ENCODE assay signal across 15 cellular contexts in genomic region chr2:61435291-61435690, GRCh38. TPM values are rescaled to one million over a fixed set of nuclear protein-coding genes. Genes with fewer than 3 reads are reported as not detected.
DNase-seq lines count a peak whose midpoint lies in the region; ATAC-seq, FAIRE-seq and TF ChIP-seq lines count a peak whose summit lies in the region.
"Had no signal": no experiment of that assay in that cellular context is flagged by ENCODE, and none has a peak within 500 bp of the region (broad histone marks: within the 10 kb centered on the region; RNA-seq: fewer than 3 reads in every experiment).

No MANE protein-coding gene starts in this region.

- POLR2A ChIA-PET in HepG2 (lab: Yijun Ruan, JAX) = no interaction called here
- POLR2A ChIA-PET in HEK293T (lab: Yijun Ruan, JAX) = no interaction called here

- TF ChIP-seq CTCF in HepG2 (CRISPR knock-in tag; IDR thresholded peaks at IDR 0.05) = no peak
- no peak for TF ChIP-seq CTCF in right lobe of liver (IDR thresholded peaks at IDR 0.05)
- TF ChIP-seq CTCF in Calu3 (IDR thresholded peaks at IDR 0.05; ENCODE audit: unreplicated experiment) = no peak

- H3K27me3 ChIP-seq in HepG2 (ENCODE audit: control insufficient read depth in 1 of 2, insufficient read depth in 2 of 2, low read length in 2 of 2) (no peaks in the 10 kb centered on the region), right lobe of liver (no peaks in the 10 kb centered on the region)
- H3K27me3 ChIP-seq: SJSA1 had no signal

- H3K4me1 Mint-ChIP-seq in central memory CD8-positive, alpha-beta T cell = peaks cover 78% of the 10 kb centered on the region
- H3K4me1 Mint-ChIP-seq in stimulated activated memory B cell treated with anti-CD40 and anti-IgM and Interleukin-4, amounts not matched to agents 10 μg/mL and 1 μg/mL and 100 μg/mL, for 72 hours = peaks cover 78% of the 10 kb centered on the region
- H3K4me1 Mint-ChIP-seq in Calu3 (ENCODE audit: low read depth, unreplicated experiment) = peaks cover 50% of the 10 kb centered on the region

- BruUV-seq in HepG2 (replicated peaks; lab: Mats Ljungman, UMichigan) (no TSS peak), Calu3 (replicated peaks; lab: Mats Ljungman, UMichigan) (no TSS peak)

- H3K27ac ChIP-seq in HepG2 (ENCODE audit: extremely low read length, insufficient read depth, low read length) = no peak overlapping the region
- no peak overlapping the region for H3K27ac ChIP-seq in right lobe of liver

- FAIRE-seq in HepG2 (lab: Jason Lieb, UNC) = no peak
- FAIRE-seq: H54 had no signal

- H3K4me2 ChIP-seq in HepG2 (ENCODE audit: low read depth, low read length) = no peak overlapping the region

- peaks cover 6% of the 10 kb centered on the region for H3K9me3 Mint-ChIP-seq in central memory CD8-positive, alpha-beta T cell
- peaks cover 9% of the 10 kb centered on the region for H3K9me3 Mint-ChIP-seq in stimulated activated memory B cell treated with anti-CD40 and anti-IgM and Interleukin-4, amounts not matched to agents 10 μg/mL and 1 μg/mL and 100 μg/mL, for 72 hours
- H3K9me3 Mint-ChIP-seq in Calu3 (ENCODE audit: low read depth, unreplicated experiment) = no peaks in the 10 kb centered on the region

- peak overlapping the region; percentile 45 for H3K27ac Mint-ChIP-seq in central memory CD8-positive, alpha-beta T cell (ENCODE audit: low read depth)
- H3K27ac Mint-ChIP-seq in stimulated activated memory B cell treated with anti-CD40 and anti-IgM and Interleukin-4, amounts not matched to agents 10 μg/mL and 1 μg/mL and 100 μg/mL, for 72 hours = peak overlapping the region; percentile 77
- H3K27ac Mint-ChIP-seq in Calu3 (ENCODE audit: unreplicated experiment) = no peak overlapping the region

- no peaks in the 10 kb centered on the region for H3K27me3 Mint-ChIP-seq in central memory CD8-positive, alpha-beta T cell
- no peaks in the 10 kb centered on the region for H3K27me3 Mint-ChIP-seq in stimulated activated memory B cell treated with anti-CD40 and anti-IgM and Interleukin-4, amounts not matched to agents 10 μg/mL and 1 μg/mL and 100 μg/mL, for 72 hours
- H3K27me3 Mint-ChIP-seq in Calu3 (ENCODE audit: unreplicated experiment) = no peaks in the 10 kb centered on the region

- TF ChIP-seq RAD21 in HepG2 (CRISPR knock-in tag; IDR thresholded peaks at IDR 0.05) = no peak

- H3K4me1 ChIP-seq in HepG2 (ENCODE audit: insufficient read depth, low read length) (peaks cover 89% of the 10 kb centered on the region), right lobe of liver (peaks cover 0 to 58% (median 8%) of the 10 kb centered on the region in 4 donors)

- intact Hi-C loops in HepG2 (cut with micrococcal nuclease; ENCODE audit: unreplicated experiment) = no loop called here
- intact Hi-C loops in right lobe of liver (cut with DNase I) = no loop called here
- intact Hi-C loops in Calu3 (cut with micrococcal nuclease; ENCODE audit: unreplicated experiment) = no loop called here

- ATAC-seq in HepG2 = no peak
- ATAC-seq in right lobe of liver = no peak
- ATAC-seq in central memory CD8-positive, alpha-beta T cell (replicated peaks; ENCODE audit: extremely low read depth, poor library complexity, severe bottlenecking) = no peak
- no peak for ATAC-seq in stimulated activated memory B cell treated with anti-CD40 and anti-IgM and Interleukin-4, amounts not matched to agents 10 μg/mL and 1 μg/mL and 100 μg/mL, for 72 hours
- no peak for ATAC-seq in GM21423 (IDR thresholded peaks at IDR 0.05; ENCODE audit: unreplicated experiment)

- 0 out of 2 replicates have a peak, but pooled peaks cover 5% of the 10 kb centered on the region for H3K9me3 ChIP-seq in HepG2 (ENCODE audit: low read length)
- H3K9me3 ChIP-seq in right lobe of liver = no peaks in the 10 kb centered on the region
- H3K9me3 ChIP-seq: SJSA1 had no signal

- CTCF ChIA-PET in HepG2 (lab: Yijun Ruan, JAX; ENCODE audit: low intra/inter-chr PET ratio, low total read pairs) = no interaction called here
- CTCF ChIA-PET in HEK293T (lab: Yijun Ruan, JAX) = no interaction called here
- CTCF ChIA-PET in Calu3 (lab: Charles Lee) = no interaction called here

- no peak overlapping the region for H3K4me3 ChIP-seq in HepG2 (replicated peaks in 1 of 3; ENCODE audit: insufficient read depth in 1 of 3, low read depth in 2 of 3, low read length in 3 of 3)
- no peak overlapping the region for H3K4me3 ChIP-seq in right lobe of liver

- peaks cover 93% of the 10 kb centered on the region for H4K20me1 ChIP-seq in HepG2 (ENCODE audit: insufficient read depth, low read length)

- no peak overlapping the region for H3K9ac ChIP-seq in HepG2 (ENCODE audit: insufficient read depth, low read depth, low read length)

- no peak overlapping the region for H2AFZ ChIP-seq in HepG2 (ENCODE audit: low read length)

- TF ChIP-seq EP300 in HepG2 (IDR thresholded peaks at IDR 0.05; ENCODE audit: low read depth in 2 of 2, low read length in 2 of 2) (no peak), HepG2 (CRISPR knock-in tag; IDR thresholded peaks at IDR 0.05; ENCODE audit: borderline replicate concordance) (no peak)

- 97% methylated on average over 1 of the region's 1 CpG for WGBS in HepG2 (ENCODE audit: low lambda C conversion rate)
- WGBS in right lobe of liver (ENCODE audit: insufficient coverage, low coverage, low lambda C conversion rate, missing lambda C conversion rate) = 78% methylated on average over 1 of the region's 1 CpG

- H3K79me2 ChIP-seq in HepG2 (ENCODE audit: insufficient read depth, low read length) = peaks cover 98% of the 10 kb centered on the region

- H3K4me3 Mint-ChIP-seq in central memory CD8-positive, alpha-beta T cell = peak overlapping the region; percentile 10
- no peak overlapping the region for H3K4me3 Mint-ChIP-seq in stimulated activated memory B cell treated with anti-CD40 and anti-IgM and Interleukin-4, amounts not matched to agents 10 μg/mL and 1 μg/mL and 100 μg/mL, for 72 hours
- no peak overlapping the region for H3K4me3 Mint-ChIP-seq in Calu3 (ENCODE audit: low read depth, unreplicated experiment)

- in situ Hi-C loops in HepG2 (cut with HindIII; ENCODE audit: extremely low pct_ligation_motif_present, low pct_unique_long_range_greater_than_20kb) = no loop called here

- peaks cover 3 to 6% of the 10 kb centered on the region in 2 experiments; a peak in 3 of 5 replicates for H3K36me3 ChIP-seq in HepG2 (replicated peaks in 1 of 2; ENCODE audit: control insufficient read depth in 1 of 2, insufficient read depth in 2 of 2, low read length in 2 of 2)
- H3K36me3 ChIP-seq in right lobe of liver = no peaks in the 10 kb centered on the region
- H3K36me3 ChIP-seq: SJSA1 had no signal

- DNase-seq in HepG2 (ENCODE audit: low spot score) (no peak), right lobe of liver (no peak), HEK293T (ENCODE audit: extremely low spot score) (no peak), Calu3 (no peak)
- no peak for DNase-seq in central memory CD8-positive, alpha-beta T cell (ENCODE audit: low spot score in 2 of 2)
- DNase-seq: AML-193, EL, NCI-H1436, NCI-H2081, NCI-H524, RPMI8226 had no signal

- TF ChIP-seq POLR2A in HepG2 (IDR thresholded peaks at IDR 0.05; ENCODE audit: insufficient read depth in 1 of 2, low read depth in 2 of 2, low read length in 2 of 2) (no peak), right lobe of liver (IDR thresholded peaks at IDR 0.05) (no peak)

- peaks cover 8% of the 10 kb centered on the region for H3K36me3 Mint-ChIP-seq in central memory CD8-positive, alpha-beta T cell (ENCODE audit: insufficient read depth)
- H3K36me3 Mint-ChIP-seq in stimulated activated memory B cell treated with anti-CD40 and anti-IgM and Interleukin-4, amounts not matched to agents 10 μg/mL and 1 μg/mL and 100 μg/mL, for 72 hours = peaks cover 48% of the 10 kb centered on the region
- H3K36me3 Mint-ChIP-seq in Calu3 (ENCODE audit: insufficient read depth, unreplicated experiment) = peaks cover 5% of the 10 kb centered on the region

TF ChIP-seq in HepG2, 621 proteins besides CTCF, POLR2A, EP300 and RAD21:
- no peak for TF ChIP-seq ZNF792 (CRISPR knock-in tag; IDR thresholded peaks at IDR 0.05)
- TF ChIP-seq ZFP1 (CRISPR knock-in tag; IDR thresholded peaks at IDR 0.05) = peak; percentile 58; the same call in 1 of the 2 replicates
TF ChIP-seq in HepG2: peak in this region for 1.

TF ChIP-seq in HEK293T, 16 proteins besides CTCF, POLR2A, EP300 and RAD21:
- TF ChIP-seq FOXM1 (IDR thresholded peaks at IDR 0.05; ENCODE audit: borderline replicate concordance) = no peak
- TF ChIP-seq ZNF384 (IDR thresholded peaks at IDR 0.05) = 0 out of 2 replicates have a peak, but pooled peaks have one; percentile 16

RNA-seq across cellular contexts. Expression of gene USP34, which starts 35.6 kb away (rescaled TPM):
- total RNA-seq in HepG2 (2016; rRNA removed; fragmentation: Illumina TruSeq; extraction: Trizol) (100 and 155 TPM in 2 replicates), right lobe of liver (10 to 100 TPM; 33.3 to 57.1 (median 41.5) TPM), Calu3 (2022) (89.4 and 94.7 TPM in 2 replicates)
- total RNA-seq in HepG2 (2016; cell fraction: cytosol; rRNA removed; fragmentation: Illumina TruSeq; extraction: Trizol; ENCODE audit: low read depth) = 43.5 and 56.3 TPM in 2 replicates
- total RNA-seq in HepG2 (2016; cell fraction: insoluble cytoplasmic fraction; rRNA removed; fragmentation: Illumina TruSeq; extraction: Trizol) = 93.9 and 148 TPM in 2 replicates
- 37.1 and 44.6 TPM in 2 replicates for total RNA-seq in HepG2 (2016; cell fraction: membrane; rRNA removed; fragmentation: Illumina TruSeq; extraction: Trizol)
- total RNA-seq in HepG2 (2016; cell fraction: nucleus; rRNA removed; fragmentation: Illumina TruSeq; extraction: Trizol) = 155 and 174 TPM in 2 replicates
- 79.9 and 99.2 TPM in 2 replicates for polyA plus RNA-seq in HepG2 (2011; rRNA removed)
- 38.9 and 63.9 TPM in 2 replicates for polyA plus RNA-seq in HepG2 (2011; cell fraction: cytosol; rRNA removed)
- polyA plus RNA-seq in HepG2 (2011; cell fraction: nucleus; rRNA removed) = 110 and 113 TPM in 2 replicates
- 88.4 and 89.7 TPM in 2 replicates for polyA plus RNA-seq in HepG2 (2012)
- polyA plus RNA-seq in HepG2 (2016; cell fraction: cytosol; fragmentation: Illumina TruSeq; extraction: Trizol; ENCODE audit: low read depth) = 4.3 and 5.9 TPM in 2 replicates
- 126 and 130 TPM in 2 replicates for polyA plus RNA-seq in HepG2 (2016; cell fraction: insoluble cytoplasmic fraction; fragmentation: Illumina TruSeq; extraction: Trizol; ENCODE audit: low read depth)
- 13.7 and 17.5 TPM in 2 replicates for polyA plus RNA-seq in HepG2 (2016; cell fraction: membrane; fragmentation: Illumina TruSeq; extraction: Trizol; ENCODE audit: low read depth)
- polyA plus RNA-seq in HepG2 (2016; cell fraction: nucleus; fragmentation: Illumina TruSeq; extraction: Trizol; ENCODE audit: insufficient read depth, low read depth) = 191 and 219 TPM in 2 replicates
- polyA minus RNA-seq in HepG2 (2011; rRNA and poly(A)+ RNA removed; ENCODE audit: low replicate concordance) = 132 and 183 TPM in 2 replicates
- 93.0 and 99.9 TPM in 2 replicates for polyA minus RNA-seq in HepG2 (2011; cell fraction: cytosol; rRNA and poly(A)+ RNA removed)
- polyA minus RNA-seq in HepG2 (2011; cell fraction: nucleus; rRNA and poly(A)+ RNA removed) = 468 and 469 TPM in 2 replicates
